In the genomic region with DNA sequence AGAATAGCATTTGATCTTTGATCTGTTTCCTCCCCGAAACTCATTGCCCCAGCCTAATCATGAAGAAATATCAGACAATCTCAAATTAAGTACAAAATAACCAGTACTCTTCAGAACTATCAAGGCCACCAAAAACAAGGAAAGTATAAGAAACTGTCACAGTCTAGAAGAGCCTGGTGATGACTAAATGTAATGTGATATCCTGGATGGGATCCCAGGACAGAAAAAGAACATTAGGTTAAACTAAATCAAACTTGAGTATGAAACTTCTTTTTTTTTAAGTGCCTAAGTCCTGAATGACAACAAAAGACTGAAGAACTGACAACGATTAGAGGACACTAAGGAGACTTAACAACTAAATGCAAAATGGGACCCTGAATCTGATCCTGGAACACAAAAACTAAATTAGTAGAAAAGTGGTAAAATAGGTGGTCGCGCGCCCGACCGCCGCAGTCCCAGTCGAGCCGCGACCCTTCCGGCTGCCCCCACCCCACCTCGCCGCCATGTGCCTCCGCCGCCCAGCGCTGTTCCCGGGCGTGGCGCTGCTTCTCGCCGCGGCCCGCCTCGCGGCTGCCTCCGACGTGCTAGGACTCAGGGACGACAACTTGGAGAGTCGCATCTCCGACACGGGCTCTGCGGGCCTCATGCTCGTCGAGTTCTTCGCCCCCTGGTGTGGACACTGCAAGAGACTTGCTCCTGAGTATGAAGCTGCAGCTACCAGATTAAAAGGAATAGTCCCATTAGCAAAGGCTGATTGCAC, we compare ENCODE assay signal across 12 cellular contexts. TPM values are rescaled to one million over a fixed set of nuclear protein-coding genes. Genes with fewer than 3 reads are reported as not detected.
A peak's percentile ranks its signal among the peaks of the same experiment; 100 is the strongest.
DNase-seq lines count a peak whose midpoint lies in the region; ATAC-seq and TF ChIP-seq lines count a peak whose summit lies in the region.
"Had no signal": no experiment of that assay in that cellular context is flagged by ENCODE, and none has a peak within 500 bp of the region (broad histone marks: within the 10 kb centered on the region; RNA-seq: fewer than 3 reads in every experiment).

No MANE protein-coding gene starts in this region.

- DNase-seq in AG09309 (ENCODE audit: low read depth) (no peak), Peyer's patch (peak in 1 of 3 donors; percentile 52), fibroblast of pulmonary artery (ENCODE audit: low read depth) (peak; percentile 44), trophoblast cell (peak in 1 of 2 donors; percentile 28), DMS114 treated with DMSO at 0.1 percent for 48 hours (lab: John Stamatoyannopoulos, UW; ENCODE audit: unreplicated experiment) (no peak)
- DNase-seq in stimulated activated CD4-positive, alpha-beta T cell treated with anti-CD3 and anti-CD28 coated beads, Interleukin-4, amount 100 ng/mL, for 24 hours: no peak
- DNase-seq: Calu3, NCI-H2171, T-cell had no signal

- H3K9ac ChIP-seq in trophoblast cell (ENCODE audit: low read length): no peak overlapping the region

- H4K91ac ChIP-seq in trophoblast cell (ENCODE audit: low read depth, low read length): no peak overlapping the region

- H3K23ac ChIP-seq in trophoblast cell (ENCODE audit: low read length): no peak overlapping the region

- TF ChIP-seq CTCF in AG09309 (IDR thresholded peaks at IDR 0.05; ENCODE audit: control insufficient read depth, insufficient read depth, low read depth, low read length, missing control alignments): no peak
- TF ChIP-seq CTCF in Peyer's patch (IDR thresholded peaks at IDR 0.05): no peak
- TF ChIP-seq CTCF in fibroblast of pulmonary artery (IDR thresholded peaks at IDR 0.05; ENCODE audit: low read length, missing control alignments): no peak

- ATAC-seq in HG02840 (IDR thresholded peaks at IDR 0.05; ENCODE audit: low FRiP score, unreplicated experiment) (no peak), HG03565 (IDR thresholded peaks at IDR 0.05; ENCODE audit: unreplicated experiment) (no peak)
- ATAC-seq: HCT116 had no signal

- H3K4ac ChIP-seq in trophoblast cell (ENCODE audit: low read depth, low read length): no peak overlapping the region

- no CpG with 5 or more reads among the region's 36 CpGs for WGBS in trophoblast cell (ENCODE audit: extremely low coverage, insufficient coverage, insufficient read length)

- no peak overlapping the region for H2BK12ac ChIP-seq in trophoblast cell (ENCODE audit: low read length)

- no peak overlapping the region for H2BK5ac ChIP-seq in trophoblast cell (ENCODE audit: low read depth, low read length, poor library complexity)

- H3K4me3 ChIP-seq in AG09309 (ENCODE audit: control insufficient read depth, low read depth, low read length): peak overlapping the region; percentile 12
- H3K4me3 ChIP-seq in Peyer's patch: peak overlapping the region in 2 of 4 donors; percentile 13 to 17
- peak overlapping the region; percentile 3 for H3K4me3 ChIP-seq in fibroblast of pulmonary artery (replicated peaks; ENCODE audit: low read depth, low read length)
- H3K4me3 ChIP-seq in trophoblast cell (ENCODE audit: low read depth, low read length): peak overlapping the region; percentile 20

- H3K14ac ChIP-seq in trophoblast cell (ENCODE audit: low read length): no peak overlapping the region

- H3K18ac ChIP-seq in trophoblast cell (ENCODE audit: low read length): no peak overlapping the region

- H4K12ac ChIP-seq in trophoblast cell (ENCODE audit: low read depth, low read length): no peak overlapping the region

- peaks cover 0 to 11% (median 0%) of the 10 kb centered on the region in 4 donors for H3K4me1 ChIP-seq in Peyer's patch
- H3K4me1 ChIP-seq in trophoblast cell (ENCODE audit: control insufficient read depth in 1 of 2, insufficient read depth in 2 of 2, low read length in 2 of 2): no peaks in the 10 kb centered on the region

- no peak overlapping the region for H4K8ac ChIP-seq in trophoblast cell (ENCODE audit: low read depth, low read length)

- H3K27ac ChIP-seq in Peyer's patch: peak overlapping the region in 3 of 4 donors; percentile 25 to 49 (median 26)
- H3K27ac ChIP-seq in trophoblast cell (ENCODE audit: low read depth, low read length): no peak overlapping the region

- H3K9me3 ChIP-seq in Peyer's patch: no peaks in the 10 kb centered on the region
- peaks cover 2% of the 10 kb centered on the region for H3K9me3 ChIP-seq in trophoblast cell (ENCODE audit: insufficient read depth, low read depth, low read length)

- H3K4me2 ChIP-seq in trophoblast cell (ENCODE audit: low read length): no peak overlapping the region

- peaks cover 3% of the 10 kb centered on the region for H3K79me1 ChIP-seq in trophoblast cell (ENCODE audit: low read length)

- H3K27me3 ChIP-seq in Peyer's patch (no peaks in the 10 kb centered on the region), trophoblast cell (ENCODE audit: insufficient read depth, low read length) (no peaks in the 10 kb centered on the region)

- no peak overlapping the region for H2BK120ac ChIP-seq in trophoblast cell (ENCODE audit: insufficient read depth, low read length, poor library complexity)

- peaks cover 1% of the 10 kb centered on the region for H3K79me2 ChIP-seq in trophoblast cell (ENCODE audit: control insufficient read depth, insufficient read depth, low read length, poor library complexity)

- H2AK5ac ChIP-seq in trophoblast cell (ENCODE audit: low read length): no peak overlapping the region

- peaks cover 0 to 4% (median 0%) of the 10 kb centered on the region in 3 donors for H3K36me3 ChIP-seq in Peyer's patch
- H3K36me3 ChIP-seq in trophoblast cell (ENCODE audit: control insufficient read depth in 1 of 2, insufficient read depth in 2 of 2, low read length in 2 of 2): no peaks in the 10 kb centered on the region

- TF ChIP-seq POLR2A in Peyer's patch (IDR thresholded peaks at IDR 0.05): no peak

- no peak overlapping the region for H2AFZ ChIP-seq in trophoblast cell (ENCODE audit: insufficient read depth, low read length, poor library complexity)

RNA-seq across cellular contexts. Expression of a gene that starts 5.5 kb away (rescaled TPM):
- 10 to 100 TPM in 3 of 4 donors, 1 to 10 TPM in 1; 9.9 to 45.5 (median 42.2) TPM for total RNA-seq in Peyer's patch
- 32.1 and 33.0 TPM in 2 replicates for polyA plus RNA-seq in trophoblast cell (2013)

RNA-seq across cellular contexts. Expression of a gene that starts 47.3 kb away (rescaled TPM):
- total RNA-seq in Peyer's patch: 100 to 1,000 TPM in 3 of 4 donors, 10 to 100 TPM in 1; 31.4 to 156 (median 127) TPM
- polyA plus RNA-seq in trophoblast cell (2013): 0.64 and 0.81 TPM in 2 replicates
